Comparison of ENCODE assay signal across 24 cellular contexts in the genomic region with DNA sequence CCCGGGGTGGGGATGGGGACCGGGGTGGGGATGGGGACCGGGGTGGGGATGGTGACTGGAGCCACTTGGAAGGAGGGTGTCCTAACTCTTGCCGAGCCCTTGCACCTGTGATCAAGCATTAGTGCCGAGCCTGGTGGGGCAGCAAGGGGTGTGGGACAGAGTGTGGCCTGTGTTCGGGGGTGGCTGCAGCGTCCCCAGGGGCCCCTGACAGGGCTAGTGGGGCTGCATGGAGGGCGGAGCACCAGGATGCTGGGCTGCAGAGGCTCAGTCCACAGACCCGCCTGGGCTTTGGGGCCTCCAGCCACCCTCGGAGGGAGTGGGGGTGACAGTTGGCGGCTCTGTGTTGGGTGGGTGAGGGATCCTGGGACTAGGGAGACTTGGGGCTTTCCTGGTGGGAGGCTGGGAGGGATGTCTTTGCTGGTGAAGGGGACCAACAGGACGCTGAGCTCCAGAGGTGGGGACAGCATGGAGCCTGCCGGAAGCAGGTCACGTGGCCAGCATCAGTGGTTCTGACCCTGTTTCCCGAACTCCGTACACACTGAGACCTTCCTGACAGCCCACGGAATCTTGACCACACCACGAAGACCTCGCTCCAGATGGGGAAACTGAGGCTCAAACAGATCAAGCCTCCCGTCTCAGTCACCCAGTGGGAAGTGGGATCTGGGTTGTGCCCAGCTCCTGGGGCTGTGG. TPM values are rescaled to one million over a fixed set of nuclear protein-coding genes. Genes with fewer than 3 reads are reported as not detected.
DNase-seq lines count a peak whose midpoint lies in the region.
"Had no signal": no experiment of that assay in that cellular context is flagged by ENCODE, and none has a peak within 500 bp of the region (broad histone marks: within the 10 kb centered on the region; RNA-seq: fewer than 3 reads in every experiment).

No MANE protein-coding gene starts in this region.

- no peaks in the 10 kb centered on the region for H3K36me3 ChIP-seq in neuronal stem cell (replicated peaks in 1 of 2; ENCODE audit: control insufficient read depth in 2 of 2, insufficient read depth in 2 of 2, low read length in 2 of 2)
- H3K36me3 ChIP-seq: breast epithelium, gastroesophageal sphincter, tibial artery had no signal

- H2BK5ac ChIP-seq in neuronal stem cell (ENCODE audit: low read length) = no peak overlapping the region

- WGBS in neuronal stem cell (ENCODE audit: extremely low coverage in 2 of 2, insufficient read length in 2 of 2, insufficient replicate concordance in 1 of 2), 2 donors = no CpG with 5 or more reads among the region's 20 CpGs

- H2BK15ac ChIP-seq in neuronal stem cell (ENCODE audit: low read length) = peak overlapping the region; percentile 10

- peaks cover 0 to 14% of the 10 kb centered on the region in 2 donors for H3K4me1 ChIP-seq in neuronal stem cell (ENCODE audit: control insufficient read depth in 2 of 2, insufficient read depth in 1 of 2, low read depth in 1 of 2, low read length in 2 of 2)
- H3K4me1 ChIP-seq: gastroesophageal sphincter, tibial artery had no signal

- peak overlapping the region; percentile 85 for H3K18ac ChIP-seq in neuronal stem cell (ENCODE audit: low read length)

- no peak overlapping the region for H3K27ac ChIP-seq in neuronal stem cell (replicated peaks; ENCODE audit: low read length)
- H3K27ac ChIP-seq: breast epithelium, gastroesophageal sphincter, skin epidermis, tibial artery, VCaP had no signal

- DNase-seq in neuronal stem cell (ENCODE audit: low spot score) (no peak), NCI-H1694 (lab: John Stamatoyannopoulos, UW) (no peak)
- DNase-seq: activated CD4-positive, alpha-beta T cell treated with anti-CD3 and anti-CD28 coated beads for 4 hours; activated T-cell treated with anti-CD3 and anti-CD28 coated beads for 4 hours; DND-41; GOT3; hypothalamus; immature natural killer cell; Karpas-422; left colon; mammary epithelial cell; NCI-H1417 treated with DMSO at 0.1 percent for 48 hours; NCI-H2081 treated with DMSO at 0.1 percent for 48 hours; NCI-H226; NCI-H748 treated with DMSO at 0.1 percent for 48 hours; SW 1271; T-helper 9 cell; tibial artery had no signal

- peak overlapping the region; percentile 84 for H2AK5ac ChIP-seq in neuronal stem cell (ENCODE audit: low read depth, low read length)

- H3K27me3 ChIP-seq in neuronal stem cell (ENCODE audit: control insufficient read depth in 3 of 3, insufficient read depth in 3 of 3, low read depth in 1 of 3, low read length in 3 of 3) = peaks cover 0 to 28% (median 0%) of the 10 kb centered on the region in 3 experiments

- no peak overlapping the region for H2AFZ ChIP-seq in neuronal stem cell (ENCODE audit: low read length)

- H3K4me3 ChIP-seq in neuronal stem cell (ENCODE audit: low read length in 2 of 2) = no peak overlapping the region
- H3K4me3 ChIP-seq: breast epithelium, gastroesophageal sphincter, skin epidermis, tibial artery had no signal

- peak overlapping the region; percentile 47 for H3K14ac ChIP-seq in neuronal stem cell (ENCODE audit: low read length)

- H4K91ac ChIP-seq in neuronal stem cell (ENCODE audit: low read depth, low read length, poor library complexity) = no peak overlapping the region

- H3K9me3 ChIP-seq in neuronal stem cell (replicated peaks in 1 of 2; ENCODE audit: control insufficient read depth in 2 of 2, insufficient read depth in 1 of 2, low read depth in 1 of 2, low read length in 2 of 2) = peaks cover 0 to 5% of the 10 kb centered on the region in 2 donors
- H3K9me3 ChIP-seq: breast epithelium, gastroesophageal sphincter, tibial artery had no signal

- no peak overlapping the region for H4K8ac ChIP-seq in neuronal stem cell (ENCODE audit: low read depth, low read length)

- H2BK120ac ChIP-seq in neuronal stem cell (ENCODE audit: low read depth, low read length) = no peak overlapping the region

- H3K4me2 ChIP-seq in neuronal stem cell (ENCODE audit: insufficient read depth, low read length, poor library complexity, severe bottlenecking) = no peak overlapping the region

- H3K9ac ChIP-seq in neuronal stem cell (ENCODE audit: low read depth, low read length, poor library complexity) = peak overlapping the region; percentile 44

- H3K4ac ChIP-seq in neuronal stem cell (ENCODE audit: low read length) = no peak overlapping the region

- H2BK12ac ChIP-seq in neuronal stem cell (ENCODE audit: low read length) = no peak overlapping the region

- peaks cover 5% of the 10 kb centered on the region for H3K79me1 ChIP-seq in neuronal stem cell (ENCODE audit: low read depth, low read length)

- H3K23ac ChIP-seq in neuronal stem cell (ENCODE audit: low read depth, low read length, poor library complexity) = peak overlapping the region; percentile 73

RNA-seq across cellular contexts. Expression of a gene that starts 4.6 kb away (rescaled TPM):
- polyA plus RNA-seq in neuronal stem cell (2013, experiment 1 of 2) = not detected
- polyA plus RNA-seq in neuronal stem cell (2013, experiment 2 of 2) = not detected
- polyA plus RNA-seq: endothelial cell of umbilical vein, fibroblast of lung, immature natural killer cell had no signal

RNA-seq across cellular contexts. Expression of a gene that starts 15.7 kb away (rescaled TPM):
- polyA plus RNA-seq in neuronal stem cell (2013, experiment 1 of 2) = 15.0 TPM
- 14.9 TPM for polyA plus RNA-seq in neuronal stem cell (2013, experiment 2 of 2)

RNA-seq across cellular contexts. Expression of a gene that starts 35.9 kb away (rescaled TPM):
- polyA plus RNA-seq in neuronal stem cell (2013, experiment 1 of 2) = 3,158 TPM
- 3,117 TPM for polyA plus RNA-seq in neuronal stem cell (2013, experiment 2 of 2)

RNA-seq across cellular contexts. Expression of a gene that starts 53.0 kb away (rescaled TPM):
- 0.08 TPM for polyA plus RNA-seq in neuronal stem cell (2013, experiment 1 of 2)
- polyA plus RNA-seq in neuronal stem cell (2013, experiment 2 of 2) = 0.11 TPM
- polyA plus RNA-seq: endothelial cell of umbilical vein, immature natural killer cell, mammary epithelial cell had no signal

RNA-seq across cellular contexts. Expression of a gene that starts 55.7 kb away (rescaled TPM):
- polyA plus RNA-seq in neuronal stem cell (2013, experiment 1 of 2) = 59.5 TPM
- 57.4 TPM for polyA plus RNA-seq in neuronal stem cell (2013, experiment 2 of 2)
